In genomic region chr1:112712701-112713128, GRCh38 we compare ENCODE assay signal across 20 cellular contexts. TPM values are rescaled to one million over a fixed set of nuclear protein-coding genes. Genes with fewer than 3 reads are reported as not detected.
"Had no signal": no experiment of that assay in that cellular context is flagged by ENCODE, and none has a peak within 500 bp of the region (broad histone marks: within the 10 kb centered on the region; RNA-seq: fewer than 3 reads in every experiment).

No MANE protein-coding gene starts in this region.

- H3K27ac ChIP-seq: foreskin keratinocyte, left lung, pancreas, tibial nerve, uterus, VCaP had no signal

- H3K9me3 Mint-ChIP-seq: activated naive CD4-positive, alpha-beta T cell treated with anti-CD3 and anti-CD28 coated beads, Interleukin-2, amount 50 U/mL, for 72 hours; naive thymus-derived CD4-positive, alpha-beta T cell; stimulated activated naive CD8-positive, alpha-beta T cell treated with anti-CD3 and anti-CD28 coated beads, Interleukin-15, amount 100 ng/mL, for 72 hours had no signal

- H3K4me3 ChIP-seq: left lung, lung, pancreas, tibial nerve, uterus had no signal

- H3K36me3 Mint-ChIP-seq: activated naive CD4-positive, alpha-beta T cell treated with anti-CD3 and anti-CD28 coated beads, Interleukin-2, amount 50 U/mL, for 72 hours; naive thymus-derived CD4-positive, alpha-beta T cell had no signal

- H3K27ac Mint-ChIP-seq: activated CD8-positive, alpha-beta T cell treated with anti-CD3 and anti-CD28 coated beads, Interleukin-2, amount 10 ng/mL, durations not matched to agents 7 days and 5 days; activated naive CD4-positive, alpha-beta T cell treated with anti-CD3 and anti-CD28 coated beads, Interleukin-2, amount 50 U/mL, for 72 hours; stimulated activated naive CD8-positive, alpha-beta T cell treated with anti-CD3 and anti-CD28 coated beads, Interleukin-15, amount 100 ng/mL, for 72 hours had no signal

- DNase-seq: activated CD4-positive, alpha-beta T cell treated with anti-CD3 and anti-CD28 coated beads for 1 hour; activated CD4-positive, alpha-beta T cell treated with anti-CD3 and anti-CD28 coated beads, Interleukin-2, amount 50 U/mL, for 1 hour; activated CD8-positive, alpha-beta T cell treated with anti-CD3 and anti-CD28 coated beads, Interleukin-2, amount 10 ng/mL, durations not matched to agents 7 days and 5 days; activated gamma-delta T cell treated with Interleukin-2 at 50 U/mL for 16 hours; cerebellar nuclear complex; erythroblast; foreskin keratinocyte; naive thymus-derived CD4-positive, alpha-beta T cell; right cardiac atrium; stimulated activated CD4-positive, alpha-beta T cell treated with anti-CD3 and anti-CD28 coated beads, Interleukin-1b, Interleukin-23, amount 100 ng/mL, for 48 hours; stimulated activated naive CD8-positive, alpha-beta T cell treated with anti-CD3 and anti-CD28 coated beads, Interleukin-15, amount 100 ng/mL, for 72 hours; SW 1271; uterus had no signal

- H3K9me3 ChIP-seq: ascending aorta, left lung, pancreas, tibial nerve, uterus had no signal

- ATAC-seq: activated CD8-positive, alpha-beta T cell treated with anti-CD3 and anti-CD28 coated beads, Interleukin-2, amount 10 ng/mL, durations not matched to agents 7 days and 5 days; activated naive CD4-positive, alpha-beta T cell treated with anti-CD3 and anti-CD28 coated beads, Interleukin-2, amount 50 U/mL, for 72 hours; foreskin keratinocyte; left lung; naive thymus-derived CD4-positive, alpha-beta T cell; pancreas; right cardiac atrium; stimulated activated naive CD8-positive, alpha-beta T cell treated with anti-CD3 and anti-CD28 coated beads, Interleukin-15, amount 100 ng/mL, for 72 hours had no signal

- H3K36me3 ChIP-seq: ascending aorta, left lung, pancreas, tibial nerve, uterus had no signal

- H3K4me3 Mint-ChIP-seq: stimulated activated naive CD8-positive, alpha-beta T cell treated with anti-CD3 and anti-CD28 coated beads, Interleukin-15, amount 100 ng/mL, for 72 hours had no signal

- H3K27me3 ChIP-seq: ascending aorta, foreskin keratinocyte, pancreas, tibial nerve, uterus had no signal

RNA-seq across cellular contexts. Expression of gene PPM1J, which starts 2.4 kb away (rescaled TPM):
- total RNA-seq: activated CD8-positive, alpha-beta T cell treated with anti-CD3 and anti-CD28 coated beads, Interleukin-2, amount 10 ng/mL, durations not matched to agents 7 days and 5 days had no signal
- polyA plus RNA-seq: naive thymus-derived CD4-positive, alpha-beta T cell had no signal
